ENCODE assay signal across 32 cellular contexts in genomic region chr3:180523040-180523439, GRCh38.
"Had no signal": no experiment of that assay in that cellular context is flagged by ENCODE, and none has a peak within 500 bp of the region (broad histone marks: within the 10 kb centered on the region; RNA-seq: fewer than 3 reads in every experiment).

No MANE protein-coding gene starts in this region.

- H3K4me1 Mint-ChIP-seq: activated CD4-positive, alpha-beta memory T cell treated with anti-CD3 and anti-CD28 coated beads, Interleukin-2, amount 10 ng/mL, durations not matched to agents 7 days and 5 days; activated CD8-positive, alpha-beta memory T cell treated with anti-CD3 and anti-CD28 coated beads, Interleukin-2, amount 10 ng/mL, durations not matched to agents 7 days and 5 days; activated naive CD4-positive, alpha-beta T cell treated with anti-CD3 and anti-CD28 coated beads, Interleukin-2, amount 10 ng/mL, durations not matched to agents 7 days and 5 days; activated naive CD8-positive, alpha-beta T cell treated with anti-CD3 and anti-CD28 coated beads for 36 hours had no signal

- H3K27me3 Mint-ChIP-seq: activated CD4-positive, alpha-beta memory T cell treated with anti-CD3 and anti-CD28 coated beads, Interleukin-2, amount 10 ng/mL, durations not matched to agents 7 days and 5 days; activated CD8-positive, alpha-beta memory T cell treated with anti-CD3 and anti-CD28 coated beads, Interleukin-2, amount 10 ng/mL, durations not matched to agents 7 days and 5 days; activated naive CD4-positive, alpha-beta T cell treated with anti-CD3 and anti-CD28 coated beads, Interleukin-2, amount 10 ng/mL, durations not matched to agents 7 days and 5 days; activated naive CD8-positive, alpha-beta T cell treated with anti-CD3 and anti-CD28 coated beads for 36 hours had no signal

- DNase-seq: activated CD4-positive, alpha-beta memory T cell treated with anti-CD3 and anti-CD28 coated beads, Interleukin-2, amount 10 ng/mL, durations not matched to agents 7 days and 5 days; activated CD4-positive, alpha-beta T cell treated with anti-CD3 and anti-CD28 coated beads for 1 hour; activated CD4-positive, alpha-beta T cell treated with anti-CD3 and anti-CD28 coated beads for 48 hours; activated CD4-positive, CD25-positive, alpha-beta regulatory T cell; activated CD8-positive, alpha-beta memory T cell treated with anti-CD3 and anti-CD28 coated beads for 24 hours; activated CD8-positive, alpha-beta memory T cell treated with anti-CD3 and anti-CD28 coated beads, Interleukin-2, amount 10 ng/mL, durations not matched to agents 7 days and 5 days; activated CD8-positive, alpha-beta memory T cell treated with anti-CD3 and anti-CD28 coated beads, Interleukin-2, amount 50 U/mL, for 48 hours; activated effector memory CD4-positive, alpha-beta T cell treated with Interleukin-2 at 50 U/mL for 16 hours; activated naive CD4-positive, alpha-beta T cell treated with anti-CD3 and anti-CD28 coated beads, Interleukin-2, amount 10 ng/mL, durations not matched to agents 7 days and 5 days; activated naive CD8-positive, alpha-beta T cell treated with anti-CD3 and anti-CD28 coated beads for 36 hours; activated T-cell treated with anti-CD3 and anti-CD28 coated beads, Interleukin-2, amount 50 U/mL, for 48 hours; amniotic stem cell; aorta; MM.1S; MV-4-11; NCI-H1105; NCI-H1417 treated with DMSO at 0.1 percent for 48 hours; NCI-H1694; NCI-H1930; NCI-H2081 treated with DMSO at 0.1 percent for 48 hours; NCI-H510A; NCI-H526; NCI-H748 treated with DMSO at 0.1 percent for 48 hours; NK-92 treated with Interleukin-12 subunit alpha and Interleukin-12 subunit beta, amount 100 ng/mL, for 24 hours; OCI-M1; SHP77; SJCRH30; T1000; WERI-Rb-1 had no signal

- H3K9me3 Mint-ChIP-seq: activated CD4-positive, alpha-beta memory T cell treated with anti-CD3 and anti-CD28 coated beads, Interleukin-2, amount 10 ng/mL, durations not matched to agents 7 days and 5 days had no signal

- H3K36me3 Mint-ChIP-seq: activated CD8-positive, alpha-beta memory T cell treated with anti-CD3 and anti-CD28 coated beads, Interleukin-2, amount 10 ng/mL, durations not matched to agents 7 days and 5 days; activated naive CD4-positive, alpha-beta T cell treated with anti-CD3 and anti-CD28 coated beads, Interleukin-2, amount 10 ng/mL, durations not matched to agents 7 days and 5 days; activated naive CD8-positive, alpha-beta T cell treated with anti-CD3 and anti-CD28 coated beads for 36 hours had no signal

- H3K36me3 ChIP-seq: breast epithelium, SJCRH30, WERI-Rb-1 had no signal

- H3K4me3 ChIP-seq: breast epithelium, SJCRH30, SK-N-MC had no signal

- H3K27ac ChIP-seq: breast epithelium, KMS-11, SJCRH30, SK-N-MC, WERI-Rb-1 had no signal

- H3K4me1 ChIP-seq: breast epithelium, SJCRH30 had no signal

- H3K4me2 ChIP-seq: KMS-11 had no signal

- H3K4me3 Mint-ChIP-seq: activated CD4-positive, alpha-beta memory T cell treated with anti-CD3 and anti-CD28 coated beads, Interleukin-2, amount 10 ng/mL, durations not matched to agents 7 days and 5 days; activated CD8-positive, alpha-beta memory T cell treated with anti-CD3 and anti-CD28 coated beads, Interleukin-2, amount 10 ng/mL, durations not matched to agents 7 days and 5 days; activated naive CD4-positive, alpha-beta T cell treated with anti-CD3 and anti-CD28 coated beads, Interleukin-2, amount 10 ng/mL, durations not matched to agents 7 days and 5 days; activated naive CD8-positive, alpha-beta T cell treated with anti-CD3 and anti-CD28 coated beads for 36 hours had no signal

- H3K9me3 ChIP-seq: SJCRH30 had no signal

- ATAC-seq: activated CD8-positive, alpha-beta memory T cell treated with anti-CD3 and anti-CD28 coated beads, Interleukin-2, amount 10 ng/mL, durations not matched to agents 7 days and 5 days had no signal

- H3K27ac Mint-ChIP-seq: activated CD4-positive, alpha-beta memory T cell treated with anti-CD3 and anti-CD28 coated beads, Interleukin-2, amount 10 ng/mL, durations not matched to agents 7 days and 5 days; activated CD8-positive, alpha-beta memory T cell treated with anti-CD3 and anti-CD28 coated beads, Interleukin-2, amount 10 ng/mL, durations not matched to agents 7 days and 5 days; activated naive CD4-positive, alpha-beta T cell treated with anti-CD3 and anti-CD28 coated beads, Interleukin-2, amount 10 ng/mL, durations not matched to agents 7 days and 5 days; activated naive CD8-positive, alpha-beta T cell treated with anti-CD3 and anti-CD28 coated beads for 36 hours had no signal
